8 cellular contexts compared by ENCODE assay signal in genomic region chr14:59254146-59254910, GRCh38.
A peak's percentile ranks its signal among the peaks of the same experiment; 100 is the strongest.
DNase-seq lines count a peak whose midpoint lies in the region; ATAC-seq and TF ChIP-seq lines count a peak whose summit lies in the region.

No MANE protein-coding gene starts in this region.

- H3K27me3 ChIP-seq in IMR-90 (ENCODE audit: control insufficient read depth, insufficient read depth, low read length), result no peaks in the 10 kb centered on the region
- H3K27me3 ChIP-seq in CD4-positive, alpha-beta T cell (ENCODE audit: control insufficient read depth, insufficient read depth, low read length), result no peaks in the 10 kb centered on the region

- peak overlapping the region; percentile 51; the same call in 1 of the 2 replicates for H2AK5ac ChIP-seq in IMR-90 (ENCODE audit: low read depth, low read length)

- H4K91ac ChIP-seq in IMR-90 (ENCODE audit: insufficient read depth, low read depth, low read length), result peak overlapping the region; percentile 47

- no TSS peak for BruUV-seq in IMR-90 (replicated peaks; lab: Mats Ljungman, UMichigan)

- peak overlapping the region; percentile 9 to 80; a peak in 2 of 4 replicates for H4K8ac ChIP-seq in IMR-90 (ENCODE audit: low read depth in 2 of 2, low read length in 2 of 2)

- peaks cover 56% of the 10 kb centered on the region for H3K4me1 Mint-ChIP-seq in chondrocyte (ENCODE audit: low read depth)
- no peaks in the 10 kb centered on the region for H3K4me1 Mint-ChIP-seq in CD4-positive, alpha-beta T cell (ENCODE audit: low read depth)

- no peak for TF ChIP-seq POLR2A in IMR-90 (IDR thresholded peaks at IDR 0.05; ENCODE audit: low read depth, low read length)

- H3K18ac ChIP-seq in IMR-90 (ENCODE audit: low read depth, low read length), result peak overlapping the region; percentile 65

- dilution Hi-C loops in IMR-90 (cut with HindIII; ENCODE audit: low sequenced_read_pairs, unreplicated experiment), result no loop called here

- H2BK15ac ChIP-seq in IMR-90 (ENCODE audit: low read depth, low read length), result peak overlapping the region; percentile 68; the same call in 2 of the 3 replicates

- TF ChIP-seq CTCF in IMR-90 (conservative IDR thresholded peaks at IDR 0.05; ENCODE audit: low read depth, low read length) (no peak), chondrocyte (IDR thresholded peaks at IDR 0.05) (peak; percentile 18)
- TF ChIP-seq CTCF in CD4-positive, alpha-beta T cell (IDR thresholded peaks at IDR 0.05), result no peak

- in situ Hi-C loops in IMR-90 (cut with MboI; ENCODE audit: low sequenced_read_pairs), result no loop called here
- in situ Hi-C loops in KBM-7 (cut with MboI; ENCODE audit: low pct_unique_long_range_greater_than_20kb, low sequenced_read_pairs), result no loop called here

- H3K4me3 Mint-ChIP-seq in chondrocyte (ENCODE audit: unreplicated experiment), result peak overlapping the region; percentile 19
- H3K4me3 Mint-ChIP-seq in CD4-positive, alpha-beta T cell, result no peak overlapping the region

- peak overlapping the region; percentile 25; the same call in 1 of the 2 replicates for H3K14ac ChIP-seq in IMR-90 (replicated peaks; ENCODE audit: low read depth, low read length)

- peak overlapping the region; percentile 56 for H4K5ac ChIP-seq in IMR-90 (ENCODE audit: low read depth, low read length)

- no peaks in the 10 kb centered on the region for H3K36me3 ChIP-seq in IMR-90 (ENCODE audit: control insufficient read depth, insufficient read depth, low read length)

- peak overlapping the region; percentile 65; the same call in 1 of the 2 replicates for H3K4me2 ChIP-seq in IMR-90 (ENCODE audit: low read depth, low read length)

- peak overlapping the region; percentile 51; the same call in 1 of the 2 replicates for H3K23ac ChIP-seq in IMR-90 (ENCODE audit: low read depth, low read length)

- no peaks in the 10 kb centered on the region for H3K27me3 Mint-ChIP-seq in chondrocyte (ENCODE audit: low read depth)
- no peaks in the 10 kb centered on the region for H3K27me3 Mint-ChIP-seq in CD4-positive, alpha-beta T cell

- no peaks in the 10 kb centered on the region for H3K9me3 Mint-ChIP-seq in chondrocyte (ENCODE audit: low read depth)
- no peaks in the 10 kb centered on the region for H3K9me3 Mint-ChIP-seq in CD4-positive, alpha-beta T cell

- ATAC-seq in IMR-90 (ENCODE audit: low read depth) (peak; percentile 87), HG03097 (IDR thresholded peaks at IDR 0.05; ENCODE audit: low FRiP score, unreplicated experiment) (no peak), GM19463 (IDR thresholded peaks at IDR 0.05; ENCODE audit: unreplicated experiment) (no peak)
- ATAC-seq in CD4-positive, alpha-beta T cell (ENCODE audit: poor library complexity), result no peak

- DNase-seq in AG08395 (ENCODE audit: low spot score) (peak; percentile 84), IMR-90 (peak; percentile 95), chondrocyte (ENCODE audit: low spot score) (no peak), midbrain (lab: John Stamatoyannopoulos, UW) (peak; percentile 32), KBM-7 (no peak)
- no peak for DNase-seq in CD4-positive, alpha-beta T cell

- POLR2A ChIA-PET in IMR-90 (lab: Charles Lee; ENCODE audit: unreplicated experiment), result interaction anchor here (0.5 kb wide), 1 partner anchor 40 kb away, joined by 3 read pairs; no protein-coding TSS in a partner anchor
- POLR2A ChIA-PET in CD4-positive, alpha-beta T cell (lab: Charles Lee), result no interaction called here

- no peak overlapping the region for H2AK9ac ChIP-seq in IMR-90 (replicated peaks; ENCODE audit: low read depth, low read length, poor library complexity)

- H4K20me1 ChIP-seq in IMR-90 (ENCODE audit: insufficient read depth, low read length), result peaks cover 14% of the 10 kb centered on the region; the same call in 1 of the 2 replicates

- H2BK20ac ChIP-seq in IMR-90 (ENCODE audit: low read depth, low read length), result peak overlapping the region; percentile 59; the same call in 1 of the 2 replicates

- H2AFZ ChIP-seq in IMR-90 (replicated peaks; ENCODE audit: low read length, poor library complexity), result no peak overlapping the region

- WGBS in IMR-90 (ENCODE audit: extremely low coverage in 2 of 2, insufficient read length in 1 of 2), 2 experiments, result no CpG with 5 or more reads among the region's 7 CpGs

- H2BK120ac ChIP-seq in IMR-90 (ENCODE audit: low read depth, low read length), result peak overlapping the region; percentile 73

- H3K4ac ChIP-seq in IMR-90 (ENCODE audit: low read depth, low read length), result peak overlapping the region; percentile 74

- peaks cover 4 to 9% of the 10 kb centered on the region in 2 experiments; a peak in 1 of 4 replicates for H3K79me1 ChIP-seq in IMR-90 (ENCODE audit: low read depth in 1 of 2, low read length in 2 of 2)

- H3K9ac ChIP-seq in IMR-90 (ENCODE audit: low read depth, low read length), result peak overlapping the region; percentile 26; the same call in 1 of the 2 replicates

- H3K36me3 Mint-ChIP-seq in chondrocyte (ENCODE audit: low read depth), result peaks cover 5% of the 10 kb centered on the region
- H3K36me3 Mint-ChIP-seq in CD4-positive, alpha-beta T cell (ENCODE audit: low read depth), result no peaks in the 10 kb centered on the region

- H3K9me3 ChIP-seq in IMR-90 (ENCODE audit: control insufficient read depth, insufficient read depth, low read length), result no peaks in the 10 kb centered on the region
- H3K9me3 ChIP-seq in CD4-positive, alpha-beta T cell (ENCODE audit: control insufficient read depth, low read length), result no peaks in the 10 kb centered on the region

- CTCF ChIA-PET in IMR-90 (lab: Yijun Ruan, JAX), result no interaction called here
- CTCF ChIA-PET in CD4-positive, alpha-beta T cell (lab: Charles Lee), result no interaction called here

- H3K4me1 ChIP-seq in IMR-90 (ENCODE audit: control insufficient read depth, insufficient read depth, low read length), result peaks cover 17% of the 10 kb centered on the region

- H2BK5ac ChIP-seq in IMR-90 (ENCODE audit: low read depth, low read length, poor library complexity, severe bottlenecking), result peak overlapping the region; percentile 72

- peaks cover 10% of the 10 kb centered on the region for H3K9me1 ChIP-seq in IMR-90 (ENCODE audit: insufficient read depth, low read length)

- H3K4me3 ChIP-seq in IMR-90 (ENCODE audit: insufficient read depth, low read depth, low read length), result no peak overlapping the region

- no peak overlapping the region for H3K56ac ChIP-seq in IMR-90 (ENCODE audit: extremely low read depth, insufficient read depth, low read length)

- peak overlapping the region; percentile 92 for H3K27ac Mint-ChIP-seq in chondrocyte (ENCODE audit: unreplicated experiment)
- no peak overlapping the region for H3K27ac Mint-ChIP-seq in CD4-positive, alpha-beta T cell

- H3K27ac ChIP-seq in IMR-90 (ENCODE audit: insufficient read depth, low read length), result peak overlapping the region; percentile 70; the same call in 1 of the 2 replicates
- H3K27ac ChIP-seq in CD4-positive, alpha-beta T cell (ENCODE audit: low read depth, low read length), result no peak overlapping the region

- no peak for TF ChIP-seq RAD21 in IMR-90 (IDR thresholded peaks at IDR 0.05; ENCODE audit: low read length)

- intact Hi-C loops in IMR-90 (cut with micrococcal nuclease), result loop anchor here (5.0 kb wide), 1 partner anchor 183 kb away; no protein-coding TSS in a partner anchor
- intact Hi-C loops in CD4-positive, alpha-beta T cell (cut with DNase I, micrococcal nuclease), result no loop called here

TF ChIP-seq in IMR-90, 13 proteins besides CTCF, POLR2A, EP300 and RAD21:
- no peak for TF ChIP-seq MAFK (IDR thresholded peaks at IDR 0.05; ENCODE audit: low read depth, low read length)
- peak; percentile 87 for TF ChIP-seq USF2 (IDR thresholded peaks at IDR 0.05; ENCODE audit: low read depth, low read length)
- TF ChIP-seq BHLHE40 (IDR thresholded peaks at IDR 0.05; ENCODE audit: low read depth, low read length), result peak; percentile 84
TF ChIP-seq in IMR-90: peak in this region for 2.

Comparison
In these comparisons a context has a peak if more than half of its experiments do, and no peak if none do; other contexts are left out.
1. DNase-seq: peak in AG08395 (single experiment), IMR-90 (single experiment) and midbrain (single experiment); none in chondrocyte (single experiment), KBM-7 (single experiment) and CD4-positive, alpha-beta T cell (0 of 10).